In genomic region chr17:75285123-75285522, GRCh38 we compare ENCODE assay signal across 26 cellular contexts.
"Had no signal": no experiment of that assay in that cellular context is flagged by ENCODE, and none has a peak within 500 bp of the region (broad histone marks: within the 10 kb centered on the region; RNA-seq: fewer than 3 reads in every experiment).

No MANE protein-coding gene starts in this region.

- H3K4me2 ChIP-seq: hepatocyte had no signal

- H3K27me3 ChIP-seq: hepatocyte, pancreas, sigmoid colon, spleen, suprapubic skin, tibial artery, upper lobe of right lung had no signal

- FAIRE-seq: pancreas, small intestine had no signal

- H3K9me3 Mint-ChIP-seq: mesothelial cell of epicardium; naive thymus-derived CD4-positive, alpha-beta T cell; natural killer cell treated with Interleukin-12 subunit alpha and Interleukin-12 subunit beta and Interleukin-15 and Interleukin-18, amount 100 ng/mL, for 72 hours; stimulated activated effector memory CD8-positive, alpha-beta T cell treated with anti-CD3 and anti-CD28 coated beads, Interleukin-12 subunit alpha, Interleukin-12 subunit beta, amount 100 ng/mL, for 72 hours; stimulated activated naive CD8-positive, alpha-beta T cell treated with anti-CD3 and anti-CD28 coated beads, Interleukin-15, Interleukin-2, amounts not matched to agents 100 ng/mL and 50 ng/mL, for 24 hours had no signal

- ATAC-seq: mucosa of descending colon; naive thymus-derived CD4-positive, alpha-beta T cell; natural killer cell treated with Interleukin-12 subunit alpha and Interleukin-12 subunit beta and Interleukin-15 and Interleukin-18, amount 100 ng/mL, for 72 hours; pancreas; right cardiac atrium; stimulated activated effector memory CD8-positive, alpha-beta T cell treated with anti-CD3 and anti-CD28 coated beads, Interleukin-12 subunit alpha, Interleukin-12 subunit beta, amount 100 ng/mL, for 72 hours; upper lobe of right lung had no signal

- H3K4me3 ChIP-seq: hepatocyte, left ventricle myocardium inferior, lung, mucosa of descending colon, pancreas, prostate gland, sigmoid colon, spleen, suprapubic skin, thoracic aorta, tibial artery, upper lobe of right lung had no signal

- H3K36me3 ChIP-seq: prostate gland had no signal

- H3K4me3 Mint-ChIP-seq: mesothelial cell of epicardium; naive thymus-derived CD4-positive, alpha-beta T cell; natural killer cell treated with Interleukin-12 subunit alpha and Interleukin-12 subunit beta and Interleukin-15 and Interleukin-18, amount 100 ng/mL, for 72 hours; stimulated activated effector memory CD8-positive, alpha-beta T cell treated with anti-CD3 and anti-CD28 coated beads, Interleukin-12 subunit alpha, Interleukin-12 subunit beta, amount 100 ng/mL, for 72 hours; stimulated activated naive CD8-positive, alpha-beta T cell treated with anti-CD3 and anti-CD28 coated beads, Interleukin-15, Interleukin-2, amounts not matched to agents 100 ng/mL and 50 ng/mL, for 24 hours had no signal

- DNase-seq: islet precursor cell; left ventricle myocardium inferior; mesendoderm; mucosa of descending colon; naive thymus-derived CD4-positive, alpha-beta T cell; nucleus accumbens; retina; right cardiac atrium; sigmoid colon; small intestine; spleen; stimulated activated CD4-positive, alpha-beta T cell treated with anti-CD3 and anti-CD28 coated beads, Interleukin-4, amount 100 ng/mL, for 24 hours; stimulated activated naive CD4-positive, alpha-beta T cell; tibial artery; trophoblast cell; upper lobe of right lung had no signal

- H3K9me3 ChIP-seq: left ventricle myocardium inferior, mucosa of descending colon, pancreas, prostate gland, sigmoid colon, spleen, suprapubic skin, thoracic aorta, tibial artery, upper lobe of right lung had no signal

- H3K27ac ChIP-seq: hepatocyte, left ventricle myocardium inferior, pancreas, prostate gland, sigmoid colon, spleen, suprapubic skin, thoracic aorta, tibial artery, upper lobe of right lung had no signal

- H3K4me1 ChIP-seq: prostate gland, upper lobe of right lung had no signal

- H3K27ac Mint-ChIP-seq: mesothelial cell of epicardium; naive thymus-derived CD4-positive, alpha-beta T cell; natural killer cell treated with Interleukin-12 subunit alpha and Interleukin-12 subunit beta and Interleukin-15 and Interleukin-18, amount 100 ng/mL, for 72 hours; stimulated activated effector memory CD8-positive, alpha-beta T cell treated with anti-CD3 and anti-CD28 coated beads, Interleukin-12 subunit alpha, Interleukin-12 subunit beta, amount 100 ng/mL, for 72 hours; stimulated activated naive CD8-positive, alpha-beta T cell treated with anti-CD3 and anti-CD28 coated beads, Interleukin-15, Interleukin-2, amounts not matched to agents 100 ng/mL and 50 ng/mL, for 24 hours had no signal

- H3K27me3 Mint-ChIP-seq: natural killer cell treated with Interleukin-12 subunit alpha and Interleukin-12 subunit beta and Interleukin-15 and Interleukin-18, amount 100 ng/mL, for 72 hours; stimulated activated naive CD8-positive, alpha-beta T cell treated with anti-CD3 and anti-CD28 coated beads, Interleukin-15, Interleukin-2, amounts not matched to agents 100 ng/mL and 50 ng/mL, for 24 hours had no signal
